In the genomic region with DNA sequence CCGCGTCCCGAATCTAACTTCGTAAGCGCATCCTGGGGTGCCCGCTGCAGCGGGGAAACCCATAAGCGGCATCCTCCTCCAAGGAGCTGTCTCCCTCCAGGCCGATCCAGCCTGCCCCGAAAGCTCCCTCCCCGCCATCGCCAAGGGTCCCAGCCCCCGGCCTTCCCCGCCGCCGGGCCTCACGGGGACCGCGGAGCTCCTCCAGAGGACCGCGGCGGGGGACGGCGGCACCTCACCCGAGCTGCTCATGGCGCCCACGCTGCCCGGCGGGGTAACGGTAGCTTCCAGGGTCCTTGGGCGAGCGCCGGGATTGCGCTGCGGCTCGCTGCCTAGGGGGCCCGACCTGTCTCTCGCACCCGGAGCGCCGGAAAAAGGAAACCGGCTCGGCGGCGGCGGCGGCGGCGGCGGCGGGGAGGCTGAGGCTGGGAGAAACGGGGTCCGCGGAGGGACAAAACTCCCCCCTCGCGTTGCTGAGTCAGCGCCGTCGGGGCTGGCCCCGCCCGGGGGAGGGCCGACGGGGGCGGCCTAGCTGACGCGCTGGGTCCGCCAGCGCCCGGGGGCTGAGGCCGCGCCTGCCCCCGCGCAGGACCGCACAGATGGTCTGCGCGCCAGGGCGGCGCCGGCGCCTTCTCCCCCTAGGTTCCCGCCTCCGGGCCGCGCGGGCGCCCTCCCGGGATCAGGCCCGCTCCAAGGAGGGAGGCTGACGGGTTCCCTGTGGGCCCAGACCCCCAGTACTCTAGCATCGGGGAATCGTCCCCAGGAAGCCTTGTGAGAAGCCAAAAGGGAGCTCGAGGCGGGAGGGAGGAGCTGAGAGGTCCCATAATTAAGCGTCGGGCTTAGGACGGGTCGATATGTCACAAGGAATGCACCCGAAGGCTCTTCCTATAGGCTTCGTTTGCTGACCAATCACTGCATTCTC, we compare ENCODE assay signal across 1 cellular context.
TF ChIP-seq lines count a peak whose summit lies in the region.

A gene with protein sequence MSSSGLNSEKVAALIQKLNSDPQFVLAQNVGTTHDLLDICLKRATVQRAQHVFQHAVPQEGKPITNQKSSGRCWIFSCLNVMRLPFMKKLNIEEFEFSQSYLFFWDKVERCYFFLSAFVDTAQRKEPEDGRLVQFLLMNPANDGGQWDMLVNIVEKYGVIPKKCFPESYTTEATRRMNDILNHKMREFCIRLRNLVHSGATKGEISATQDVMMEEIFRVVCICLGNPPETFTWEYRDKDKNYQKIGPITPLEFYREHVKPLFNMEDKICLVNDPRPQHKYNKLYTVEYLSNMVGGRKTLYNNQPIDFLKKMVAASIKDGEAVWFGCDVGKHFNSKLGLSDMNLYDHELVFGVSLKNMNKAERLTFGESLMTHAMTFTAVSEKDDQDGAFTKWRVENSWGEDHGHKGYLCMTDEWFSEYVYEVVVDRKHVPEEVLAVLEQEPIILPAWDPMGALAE (minus strand): TSS at position 374 of the 919 bp plus-strand sequence. CDS start 125 bp downstream, at position 249.

TF ChIP-seq in K562, 482 proteins besides CTCF, POLR2A, EP300 and RAD21 (continued from another document):
- TF ChIP-seq, protein P1, sequence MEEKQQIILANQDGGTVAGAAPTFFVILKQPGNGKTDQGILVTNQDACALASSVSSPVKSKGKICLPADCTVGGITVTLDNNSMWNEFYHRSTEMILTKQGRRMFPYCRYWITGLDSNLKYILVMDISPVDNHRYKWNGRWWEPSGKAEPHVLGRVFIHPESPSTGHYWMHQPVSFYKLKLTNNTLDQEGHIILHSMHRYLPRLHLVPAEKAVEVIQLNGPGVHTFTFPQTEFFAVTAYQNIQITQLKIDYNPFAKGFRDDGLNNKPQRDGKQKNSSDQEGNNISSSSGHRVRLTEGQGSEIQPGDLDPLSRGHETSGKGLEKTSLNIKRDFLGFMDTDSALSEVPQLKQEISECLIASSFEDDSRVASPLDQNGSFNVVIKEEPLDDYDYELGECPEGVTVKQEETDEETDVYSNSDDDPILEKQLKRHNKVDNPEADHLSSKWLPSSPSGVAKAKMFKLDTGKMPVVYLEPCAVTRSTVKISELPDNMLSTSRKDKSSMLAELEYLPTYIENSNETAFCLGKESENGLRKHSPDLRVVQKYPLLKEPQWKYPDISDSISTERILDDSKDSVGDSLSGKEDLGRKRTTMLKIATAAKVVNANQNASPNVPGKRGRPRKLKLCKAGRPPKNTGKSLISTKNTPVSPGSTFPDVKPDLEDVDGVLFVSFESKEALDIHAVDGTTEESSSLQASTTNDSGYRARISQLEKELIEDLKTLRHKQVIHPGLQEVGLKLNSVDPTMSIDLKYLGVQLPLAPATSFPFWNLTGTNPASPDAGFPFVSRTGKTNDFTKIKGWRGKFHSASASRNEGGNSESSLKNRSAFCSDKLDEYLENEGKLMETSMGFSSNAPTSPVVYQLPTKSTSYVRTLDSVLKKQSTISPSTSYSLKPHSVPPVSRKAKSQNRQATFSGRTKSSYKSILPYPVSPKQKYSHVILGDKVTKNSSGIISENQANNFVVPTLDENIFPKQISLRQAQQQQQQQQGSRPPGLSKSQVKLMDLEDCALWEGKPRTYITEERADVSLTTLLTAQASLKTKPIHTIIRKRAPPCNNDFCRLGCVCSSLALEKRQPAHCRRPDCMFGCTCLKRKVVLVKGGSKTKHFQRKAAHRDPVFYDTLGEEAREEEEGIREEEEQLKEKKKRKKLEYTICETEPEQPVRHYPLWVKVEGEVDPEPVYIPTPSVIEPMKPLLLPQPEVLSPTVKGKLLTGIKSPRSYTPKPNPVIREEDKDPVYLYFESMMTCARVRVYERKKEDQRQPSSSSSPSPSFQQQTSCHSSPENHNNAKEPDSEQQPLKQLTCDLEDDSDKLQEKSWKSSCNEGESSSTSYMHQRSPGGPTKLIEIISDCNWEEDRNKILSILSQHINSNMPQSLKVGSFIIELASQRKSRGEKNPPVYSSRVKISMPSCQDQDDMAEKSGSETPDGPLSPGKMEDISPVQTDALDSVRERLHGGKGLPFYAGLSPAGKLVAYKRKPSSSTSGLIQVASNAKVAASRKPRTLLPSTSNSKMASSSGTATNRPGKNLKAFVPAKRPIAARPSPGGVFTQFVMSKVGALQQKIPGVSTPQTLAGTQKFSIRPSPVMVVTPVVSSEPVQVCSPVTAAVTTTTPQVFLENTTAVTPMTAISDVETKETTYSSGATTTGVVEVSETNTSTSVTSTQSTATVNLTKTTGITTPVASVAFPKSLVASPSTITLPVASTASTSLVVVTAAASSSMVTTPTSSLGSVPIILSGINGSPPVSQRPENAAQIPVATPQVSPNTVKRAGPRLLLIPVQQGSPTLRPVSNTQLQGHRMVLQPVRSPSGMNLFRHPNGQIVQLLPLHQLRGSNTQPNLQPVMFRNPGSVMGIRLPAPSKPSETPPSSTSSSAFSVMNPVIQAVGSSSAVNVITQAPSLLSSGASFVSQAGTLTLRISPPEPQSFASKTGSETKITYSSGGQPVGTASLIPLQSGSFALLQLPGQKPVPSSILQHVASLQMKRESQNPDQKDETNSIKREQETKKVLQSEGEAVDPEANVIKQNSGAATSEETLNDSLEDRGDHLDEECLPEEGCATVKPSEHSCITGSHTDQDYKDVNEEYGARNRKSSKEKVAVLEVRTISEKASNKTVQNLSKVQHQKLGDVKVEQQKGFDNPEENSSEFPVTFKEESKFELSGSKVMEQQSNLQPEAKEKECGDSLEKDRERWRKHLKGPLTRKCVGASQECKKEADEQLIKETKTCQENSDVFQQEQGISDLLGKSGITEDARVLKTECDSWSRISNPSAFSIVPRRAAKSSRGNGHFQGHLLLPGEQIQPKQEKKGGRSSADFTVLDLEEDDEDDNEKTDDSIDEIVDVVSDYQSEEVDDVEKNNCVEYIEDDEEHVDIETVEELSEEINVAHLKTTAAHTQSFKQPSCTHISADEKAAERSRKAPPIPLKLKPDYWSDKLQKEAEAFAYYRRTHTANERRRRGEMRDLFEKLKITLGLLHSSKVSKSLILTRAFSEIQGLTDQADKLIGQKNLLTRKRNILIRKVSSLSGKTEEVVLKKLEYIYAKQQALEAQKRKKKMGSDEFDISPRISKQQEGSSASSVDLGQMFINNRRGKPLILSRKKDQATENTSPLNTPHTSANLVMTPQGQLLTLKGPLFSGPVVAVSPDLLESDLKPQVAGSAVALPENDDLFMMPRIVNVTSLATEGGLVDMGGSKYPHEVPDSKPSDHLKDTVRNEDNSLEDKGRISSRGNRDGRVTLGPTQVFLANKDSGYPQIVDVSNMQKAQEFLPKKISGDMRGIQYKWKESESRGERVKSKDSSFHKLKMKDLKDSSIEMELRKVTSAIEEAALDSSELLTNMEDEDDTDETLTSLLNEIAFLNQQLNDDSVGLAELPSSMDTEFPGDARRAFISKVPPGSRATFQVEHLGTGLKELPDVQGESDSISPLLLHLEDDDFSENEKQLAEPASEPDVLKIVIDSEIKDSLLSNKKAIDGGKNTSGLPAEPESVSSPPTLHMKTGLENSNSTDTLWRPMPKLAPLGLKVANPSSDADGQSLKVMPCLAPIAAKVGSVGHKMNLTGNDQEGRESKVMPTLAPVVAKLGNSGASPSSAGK (IDR thresholded peaks at IDR 0.05): peak; percentile 62; the same call in 1 of the 2 replicates
- TF ChIP-seq ARNT (IDR thresholded peaks at IDR 0.05): no peak
- 0 out of 2 replicates have a peak, but pooled peaks have one; percentile 38 for TF ChIP-seq GABPA (tag; conservative IDR thresholded peaks at IDR 0.05; ENCODE audit: low read depth)
- no peak for TF ChIP-seq STAT5A (IDR thresholded peaks at IDR 0.05; ENCODE audit: borderline replicate concordance, low read length)
TF ChIP-seq in K562: peak in this region for 84.
